8 cellular contexts compared by ENCODE assay signal in genomic region chr9:127776195-127776918, GRCh38. TPM values are rescaled to one million over a fixed set of nuclear protein-coding genes. Genes with fewer than 3 reads are reported as not detected.
DNase-seq lines count a peak whose midpoint lies in the region; ATAC-seq lines count a peak whose summit lies in the region.

No MANE protein-coding gene starts in this region.

- 2% methylated on average over 15 of the region's 15 CpGs for WGBS in thymus

- H3K9ac ChIP-seq in mucosa of rectum (ENCODE audit: low read depth in 1 of 2, low read length in 2 of 2): peak overlapping the region; percentile 40 to 60

- peaks cover 3 to 4% of the 10 kb centered on the region in 2 donors for H3K4me1 ChIP-seq in mucosa of rectum (ENCODE audit: control insufficient read depth in 2 of 2, insufficient read depth in 2 of 2, low read length in 2 of 2)
- peaks cover 37% of the 10 kb centered on the region for H3K4me1 ChIP-seq in thymus (ENCODE audit: control insufficient read depth, insufficient read depth, low read length)

- H3K27ac ChIP-seq in mucosa of rectum (ENCODE audit: low read depth in 2 of 2, low read length in 2 of 2): peak overlapping the region; percentile 42 to 68
- H3K27ac ChIP-seq in thymus (ENCODE audit: low read depth): peak overlapping the region; percentile 95

- H3K27me3 ChIP-seq in mucosa of rectum (ENCODE audit: control insufficient read depth in 2 of 2, insufficient read depth in 2 of 2, low read length in 2 of 2) (peaks cover 0 to 3% of the 10 kb centered on the region in 2 donors), thymus (ENCODE audit: control insufficient read depth, insufficient read depth) (no peaks in the 10 kb centered on the region)

- H3K9me3 ChIP-seq in mucosa of rectum (ENCODE audit: control insufficient read depth in 2 of 2, low read length in 2 of 2): no peaks in the 10 kb centered on the region
- no peaks in the 10 kb centered on the region for H3K9me3 ChIP-seq in thymus (ENCODE audit: control insufficient read depth)

- H3K4me3 ChIP-seq in mucosa of rectum (ENCODE audit: low read length in 2 of 2) (peak overlapping the region; percentile 26 to 72), thymus (ENCODE audit: low read length) (peak overlapping the region; percentile 99)

- DNase-seq in NOMO-1 treated with dmso at 0.1 percent for 144 hours (lab: John Stamatoyannopoulos, UW; ENCODE audit: unreplicated experiment) (peak; percentile 66), activated T-helper 1 cell treated with Interleukin-2 at 50 U/mL for 16 hours (ENCODE audit: low read depth) (peak; percentile 65), foreskin melanocyte (no peak), kidney tubule cell (ENCODE audit: low spot score) (no peak)

- H3K36me3 ChIP-seq in mucosa of rectum (ENCODE audit: control insufficient read depth in 2 of 2, insufficient read depth in 2 of 2, low read length in 2 of 2) (no peaks in the 10 kb centered on the region), thymus (ENCODE audit: control insufficient read depth, insufficient read depth) (peaks cover 27% of the 10 kb centered on the region)

- ATAC-seq in GM19395 (IDR thresholded peaks at IDR 0.05; ENCODE audit: unreplicated experiment): peak; percentile 45
- ATAC-seq in GM21447 (IDR thresholded peaks at IDR 0.05; ENCODE audit: unreplicated experiment): no peak

RNA-seq across cellular contexts. Expression of gene SH2D3C, which starts 2.1 kb away (rescaled TPM):
- polyA plus RNA-seq in thymus: 25.1 TPM

RNA-seq across cellular contexts. Expression of gene CDK9, which starts 9.5 kb away (rescaled TPM):
- 122 TPM for polyA plus RNA-seq in thymus

RNA-seq across cellular contexts. Expression of gene FPGS, which starts 26.3 kb away (rescaled TPM):
- 48.4 TPM for polyA plus RNA-seq in thymus

RNA-seq across cellular contexts. Expression of gene TOR2A, which starts 41.3 kb away (rescaled TPM):
- 19.3 TPM for polyA plus RNA-seq in thymus

Comparison
In these comparisons a context has a peak if more than half of its experiments do, and no peak if none do; other contexts are left out.
1. DNase-seq: peak in NOMO-1 treated with dmso at 0.1 percent for 144 hours (single experiment) and activated T-helper 1 cell treated with Interleukin-2 at 50 U/mL for 16 hours (single experiment); none in foreskin melanocyte (single experiment) and kidney tubule cell (single experiment).